In genomic region chr12:22598763-22599161, GRCh38 we compare ENCODE assay signal across 28 cellular contexts.
"Had no signal": no experiment of that assay in that cellular context is flagged by ENCODE, and none has a peak within 500 bp of the region (broad histone marks: within the 10 kb centered on the region; RNA-seq: fewer than 3 reads in every experiment).

No MANE protein-coding gene starts in this region.

- H3K9me3 ChIP-seq: adrenal gland, ascending aorta, esophagus muscularis mucosa, stomach, thyroid gland, upper lobe of left lung, vagina had no signal

- H3K27ac ChIP-seq: adrenal gland, ascending aorta, coronary artery, esophagus muscularis mucosa, foreskin keratinocyte, heart right ventricle, skin epidermis, stomach, thyroid gland, upper lobe of left lung, vagina had no signal

- H3K4me3 ChIP-seq: adrenal gland, ascending aorta, coronary artery, esophagus muscularis mucosa, heart right ventricle, skin epidermis, stomach, thyroid gland, upper lobe of left lung, vagina had no signal

- H3K36me3 ChIP-seq: adrenal gland, ascending aorta, esophagus muscularis mucosa, heart right ventricle, stomach, thyroid gland, upper lobe of left lung, vagina had no signal

- H3K27me3 ChIP-seq: adrenal gland, ascending aorta, esophagus muscularis mucosa, foreskin keratinocyte, heart right ventricle, stomach, thyroid gland, upper lobe of left lung, vagina had no signal

- ATAC-seq: effector memory CD8-positive, alpha-beta T cell; foreskin keratinocyte; heart right ventricle; left ventricle myocardium superior; sciatic nerve; stimulated activated memory B cell treated with anti-CD40 and anti-IgM and Interleukin-4, amounts not matched to agents 10 μg/mL and 1 μg/mL and 100 μg/mL, for 72 hours had no signal

- H3K4me1 ChIP-seq: adrenal gland, ascending aorta, esophagus muscularis mucosa, heart right ventricle, stomach, upper lobe of left lung, vagina had no signal

- DNase-seq: activated CD4-positive, alpha-beta memory T cell treated with anti-CD3 and anti-CD28 coated beads for 36 hours; activated CD4-positive, alpha-beta T cell treated with anti-CD3 and anti-CD28 coated beads, Interleukin-2, amount 10 ng/mL, durations not matched to agents 24 days and 14 days; activated CD4-positive, CD25-positive, alpha-beta regulatory T cell treated with anti-CD3 and anti-CD28 coated beads, Interleukin-2, amount 50 U/mL, for 72 hours; activated CD8-positive, alpha-beta memory T cell treated with anti-CD3 and anti-CD28 coated beads, Interleukin-2, amount 50 U/mL, for 4 hours; activated effector memory CD4-positive, alpha-beta T cell treated with anti-CD3 and anti-CD28 coated beads, Interleukin-2, amount 50 U/mL, for 16 hours; activated naive CD4-positive, alpha-beta T cell treated with anti-CD3 and anti-CD28 coated beads for 36 hours; activated naive CD8-positive, alpha-beta T cell treated with anti-CD3 and anti-CD28 coated beads for 36 hours; activated T-cell treated with anti-CD3 and anti-CD28 coated beads, Interleukin-2, amount 50 U/mL, for 1 hour; adrenal gland; effector memory CD8-positive, alpha-beta T cell; foreskin keratinocyte; heart right ventricle; left ventricle myocardium superior; mesenchymal stem cell; stimulated activated CD4-positive, alpha-beta T cell treated with anti-CD3 and anti-CD28 coated beads, Interleukin-1b, Interleukin-23, amount 100 ng/mL, for 48 hours; stimulated activated CD4-positive, alpha-beta T cell treated with anti-CD3 and anti-CD28 coated beads, Interleukin-4, amount 100 ng/mL, for 4 hours; stimulated activated CD8-positive, alpha-beta memory T cell treated with anti-CD3 and anti-CD28 coated beads, Interleukin-4, amount 100 ng/mL, for 48 hours; stomach; T-helper 2 cell; thyroid gland; upper lobe of left lung had no signal
